ENCODE assay signal across 8 cellular contexts in genomic region chr3:177361042-177361938, GRCh38.
DNase-seq lines count a peak whose midpoint lies in the region; ATAC-seq and TF ChIP-seq lines count a peak whose summit lies in the region.

No MANE protein-coding gene starts in this region.

- intact Hi-C loops in PC-9 (cut with micrococcal nuclease; ENCODE audit: unreplicated experiment) (loop anchor here (2.0 to 10.0 kb wide), 4 partner anchors 306 to 786 kb away; no protein-coding TSS in a partner anchor), sigmoid colon (cut with DNase I) (loop anchor here (2.0 to 10.0 kb wide), 7 partner anchors 81 to 1024 kb away; no protein-coding TSS in a partner anchor)

- no peaks in the 10 kb centered on the region for H3K9me3 ChIP-seq in PC-9 (ENCODE audit: insufficient read depth, low read depth)
- H3K9me3 ChIP-seq in endocrine pancreas (ENCODE audit: control insufficient read depth, low read length), result no peaks in the 10 kb centered on the region
- H3K9me3 ChIP-seq in sigmoid colon, result no peaks in the 10 kb centered on the region

- H3K4me3 ChIP-seq in PC-9, result no peak overlapping the region
- peak overlapping the region; percentile 63 for H3K4me3 ChIP-seq in endocrine pancreas (ENCODE audit: control insufficient read depth, insufficient read depth, low read length)
- no peak overlapping the region for H3K4me3 ChIP-seq in sigmoid colon

- peak overlapping the region; percentile 80 for H3K4me2 ChIP-seq in PC-9

- TF ChIP-seq CTCF in GM10266 (IDR thresholded peaks at IDR 0.05; ENCODE audit: control insufficient read depth, insufficient read depth, low read depth, missing control alignments) (no peak), PC-9 (conservative IDR thresholded peaks at IDR 0.05) (no peak), sigmoid colon (IDR thresholded peaks at IDR 0.05) (no peak), RWPE1 (conservative IDR thresholded peaks at IDR 0.05; ENCODE audit: low read depth) (no peak)

- no peaks in the 10 kb centered on the region for H4K20me1 ChIP-seq in PC-9 (ENCODE audit: insufficient read depth)

- peaks cover 45% of the 10 kb centered on the region for H3F3A ChIP-seq in PC-9 (ENCODE audit: insufficient read depth, low read depth)

- TF ChIP-seq POLR2A in sigmoid colon (IDR thresholded peaks at IDR 0.05), result no peak

- H3K27ac ChIP-seq in PC-9 (peak overlapping the region; percentile 96), sigmoid colon (peak overlapping the region; percentile 84 to 91 (median 88)), RWPE1 (no peak overlapping the region)

- H3K36me3 ChIP-seq in PC-9 (ENCODE audit: low read depth) (no peaks in the 10 kb centered on the region), endocrine pancreas (ENCODE audit: control insufficient read depth, insufficient read depth, low read length) (no peaks in the 10 kb centered on the region), sigmoid colon (no peaks in the 10 kb centered on the region)

- no peaks in the 10 kb centered on the region for H3K9me2 ChIP-seq in PC-9 (ENCODE audit: insufficient read depth)

- no peak for TF ChIP-seq EP300 in sigmoid colon (IDR thresholded peaks at IDR 0.05)

- no peaks in the 10 kb centered on the region for H3K79me2 ChIP-seq in PC-9 (ENCODE audit: low read depth)

- no peak overlapping the region for H2AFZ ChIP-seq in PC-9

- POLR2A ChIA-PET in PC-9 (lab: Charles Lee; ENCODE audit: unreplicated experiment), result interaction anchor here (0.7 to 0.9 kb wide), 2 partner anchors 82 to 1024 kb away, joined by 4 to 8 read pairs; no protein-coding TSS in a partner anchor
- POLR2A ChIA-PET in RWPE1 (lab: Yijun Ruan, JAX; ENCODE audit: low non-redundant PET), result no interaction called here

- no TSS peak for BruUV-seq in PC-9 (replicated peaks; lab: Mats Ljungman, UMichigan)

- no peaks in the 10 kb centered on the region for H3K27me3 ChIP-seq in PC-9 (ENCODE audit: insufficient read depth, low read depth)
- H3K27me3 ChIP-seq in endocrine pancreas (ENCODE audit: control insufficient read depth, insufficient read depth, low read length), result no peaks in the 10 kb centered on the region
- H3K27me3 ChIP-seq in sigmoid colon, result no peaks in the 10 kb centered on the region

- ATAC-seq in GM18907 (IDR thresholded peaks at IDR 0.05; ENCODE audit: unreplicated experiment), result no peak

- H3K4me1 ChIP-seq in PC-9 (replicated peaks; ENCODE audit: insufficient read depth), result peaks cover 57% of the 10 kb centered on the region
- peaks cover 14% of the 10 kb centered on the region for H3K4me1 ChIP-seq in endocrine pancreas (ENCODE audit: control insufficient read depth, insufficient read depth, low read length)
- H3K4me1 ChIP-seq in sigmoid colon, result peaks cover 0 to 62% (median 58%) of the 10 kb centered on the region in 4 donors

- CTCF ChIA-PET in PC-9 (lab: Charles Lee) (interaction anchor here (0.6 kb wide), 1 partner anchor 229 kb away, joined by 3 read pairs; no protein-coding TSS in a partner anchor), RWPE1 (lab: Yijun Ruan, JAX) (interaction anchor here (0.7 to 1.1 kb wide), 2 partner anchors 89 to 345 kb away, joined by 3 read pairs; no protein-coding TSS in a partner anchor)

- DNase-seq in GM10266 (ENCODE audit: extremely low spot score) (peak; percentile 51), PC-9 (no peak), sigmoid colon (no peak), RWPE1 (ENCODE audit: low spot score) (no peak), DMS153 (lab: John Stamatoyannopoulos, UW) (no peak)
- no peak for DNase-seq in stimulated activated CD8-positive, alpha-beta memory T cell treated with anti-CD3 and anti-CD28 coated beads, Interleukin-4, amount 100 ng/mL, for 48 hours

- WGBS in sigmoid colon, 2 donors, result 72 to 87% methylated on average over 13 of the region's 13 CpGs

- no peak overlapping the region for H3K9ac ChIP-seq in endocrine pancreas (ENCODE audit: control insufficient read depth, insufficient read depth, low read length)
